Comparison of ENCODE assay signal across 1 cellular context in genomic region chr1:47572731-47573505, GRCh38.
TF ChIP-seq lines count a peak whose summit lies in the region.

No MANE protein-coding gene starts in this region.

TF ChIP-seq in H1, 55 proteins besides CTCF, POLR2A, EP300 and RAD21:
- TF ChIP-seq CHD1 (IDR thresholded peaks at IDR 0.05; ENCODE audit: low read depth, low read length) (no peak), KDM4A (IDR thresholded peaks at IDR 0.05; ENCODE audit: low read depth, low read length, severe bottlenecking) (no peak), PHF8 (conservative IDR thresholded peaks at IDR 0.05; ENCODE audit: low read depth, low read length) (no peak), FOSL1 (IDR thresholded peaks at IDR 0.05; ENCODE audit: insufficient read depth, low read depth, low read length) (no peak), RBBP5 (IDR thresholded peaks at IDR 0.05; ENCODE audit: borderline replicate concordance, low read depth, low read length) (no peak)
- TF ChIP-seq, protein P1, sequence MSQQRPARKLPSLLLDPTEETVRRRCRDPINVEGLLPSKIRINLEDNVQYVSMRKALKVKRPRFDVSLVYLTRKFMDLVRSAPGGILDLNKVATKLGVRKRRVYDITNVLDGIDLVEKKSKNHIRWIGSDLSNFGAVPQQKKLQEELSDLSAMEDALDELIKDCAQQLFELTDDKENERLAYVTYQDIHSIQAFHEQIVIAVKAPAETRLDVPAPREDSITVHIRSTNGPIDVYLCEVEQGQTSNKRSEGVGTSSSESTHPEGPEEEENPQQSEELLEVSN (IDR thresholded peaks at IDR 0.05), result no peak
